Comparison of ENCODE assay signal across 20 cellular contexts in the genomic region with DNA sequence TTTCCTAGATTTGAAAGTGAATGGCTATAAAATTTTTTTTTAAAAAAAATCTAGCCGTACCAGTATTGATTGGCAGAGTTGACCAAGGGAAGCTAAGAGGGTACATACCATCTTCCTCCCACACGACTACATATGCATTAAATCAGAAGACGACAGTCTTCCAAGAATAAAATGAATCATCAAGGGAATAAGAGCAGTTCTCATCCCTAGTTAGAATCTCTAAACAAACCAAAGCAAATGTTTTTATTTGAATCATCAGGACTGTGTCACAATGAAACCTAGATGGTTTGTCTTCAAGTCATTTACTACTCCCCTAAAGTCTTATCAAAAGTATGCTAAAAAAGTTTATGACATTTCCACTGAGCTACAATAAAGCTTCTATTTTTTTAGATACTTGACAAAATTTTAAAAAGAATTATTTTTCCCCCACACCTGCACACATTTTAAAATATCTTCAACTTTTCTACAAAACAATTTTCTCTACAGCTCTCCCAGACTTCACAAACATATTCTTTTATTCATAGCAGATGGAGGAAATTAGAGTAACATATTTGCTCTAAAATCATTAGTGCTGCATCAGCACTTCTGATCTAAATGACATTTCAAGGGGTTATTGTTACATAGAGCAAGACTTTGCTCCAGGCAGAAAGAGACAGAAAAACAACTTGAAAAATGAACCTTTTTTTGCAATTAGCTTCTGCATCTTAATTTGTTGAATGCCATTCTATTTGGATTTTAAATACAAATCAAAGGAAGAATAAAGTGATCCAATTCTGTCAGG.
A peak's percentile ranks its signal among the peaks of the same experiment; 100 is the strongest.
DNase-seq lines count a peak whose midpoint lies in the region; ATAC-seq, FAIRE-seq and TF ChIP-seq lines count a peak whose summit lies in the region.
"Had no signal": no experiment of that assay in that cellular context is flagged by ENCODE, and none has a peak within 500 bp of the region (broad histone marks: within the 10 kb centered on the region; RNA-seq: fewer than 3 reads in every experiment).

No MANE protein-coding gene starts in this region.

- peaks cover 3% of the 10 kb centered on the region; the same call in 1 of the 2 replicates for H3K36me3 ChIP-seq in ACC112 (ENCODE audit: insufficient read depth, low read length)
- H3K36me3 ChIP-seq: colonic mucosa, heart right ventricle, pancreas, WERI-Rb-1 had no signal

- FAIRE-seq in islet of Langerhans (lab: Jason Lieb, UNC), result peak; percentile 62
- FAIRE-seq: pancreas had no signal

- H3K4me1 ChIP-seq in ACC112 (ENCODE audit: control insufficient read depth, insufficient read depth, low read length, unreplicated experiment), result peaks cover 21% of the 10 kb centered on the region
- H3K4me1 ChIP-seq: colonic mucosa, heart right ventricle, pancreas had no signal

- H3K4me3 ChIP-seq in ACC112 (ENCODE audit: low read depth, low read length) (no peak overlapping the region), astrocyte of the spinal cord (ENCODE audit: low read depth, low read length) (no peak overlapping the region)
- H3K4me3 ChIP-seq: colonic mucosa, heart right ventricle, pancreas had no signal

- TF ChIP-seq CTCF in astrocyte of the spinal cord (IDR thresholded peaks at IDR 0.05; ENCODE audit: low read depth, low read length) (no peak), RWPE1 (conservative IDR thresholded peaks at IDR 0.05; ENCODE audit: low read depth) (no peak)

- POLR2A ChIA-PET in RWPE1 (lab: Yijun Ruan, JAX; ENCODE audit: low non-redundant PET), result no interaction called here
- POLR2A ChIA-PET in naive thymus-derived CD8-positive, alpha-beta T cell (lab: Charles Lee), result no interaction called here

- no peaks in the 10 kb centered on the region for H3K27me3 Mint-ChIP-seq in naive thymus-derived CD8-positive, alpha-beta T cell

- in situ Hi-C loops in astrocyte of the spinal cord (cut with HindIII; ENCODE audit: low sequenced_read_pairs), result no loop called here

- no peaks in the 10 kb centered on the region for H3K9me3 Mint-ChIP-seq in naive thymus-derived CD8-positive, alpha-beta T cell
- H3K9me3 Mint-ChIP-seq: activated T-helper 17 cell treated with anti-CD3 and anti-CD28 coated beads, Interleukin-2, amount 50 U/mL, for 72 hours had no signal

- no peak overlapping the region for H3K4me3 Mint-ChIP-seq in naive thymus-derived CD8-positive, alpha-beta T cell
- H3K4me3 Mint-ChIP-seq: activated CD8-positive, alpha-beta T cell treated with anti-CD3 and anti-CD28 coated beads, Interleukin-2, amount 10 ng/mL, durations not matched to agents 7 days and 5 days; activated T-helper 17 cell treated with anti-CD3 and anti-CD28 coated beads, Interleukin-2, amount 50 U/mL, for 72 hours had no signal

- H3K27ac ChIP-seq in ACC112 (ENCODE audit: low read depth, low read length), result peak overlapping the region; percentile 31; the same call in 1 of the 2 replicates
- H3K27ac ChIP-seq in RWPE1, result no peak overlapping the region
- H3K27ac ChIP-seq: colonic mucosa, heart right ventricle, pancreas, WERI-Rb-1 had no signal

- no peaks in the 10 kb centered on the region for H3K27me3 ChIP-seq in ACC112 (ENCODE audit: insufficient read depth, low read length)
- H3K27me3 ChIP-seq: colonic mucosa, heart right ventricle, pancreas had no signal

- DNase-seq in GM04504 (ENCODE audit: low read depth) (peak; percentile 47), astrocyte of the spinal cord (ENCODE audit: low read depth, low spot score) (peak; percentile 35), RWPE1 (ENCODE audit: low spot score) (no peak)
- no peak for DNase-seq in naive thymus-derived CD8-positive, alpha-beta T cell
- DNase-seq: activated CD8-positive, alpha-beta T cell treated with anti-CD3 and anti-CD28 coated beads, Interleukin-2, amount 10 ng/mL, durations not matched to agents 7 days and 5 days; amygdala; C1 segment of cervical spinal cord; colonic mucosa; DND-41; heart right ventricle; left cardiac atrium; NCI-H2029 treated with DMSO at 0.1 percent for 48 hours; pancreas; stimulated activated naive CD4-positive, alpha-beta T cell treated with Interleukin-2 at 50 U/mL for 16 hours; WERI-Rb-1 had no signal

- CTCF ChIA-PET in RWPE1 (lab: Yijun Ruan, JAX), result interaction anchor here (0.6 kb wide), 2 partner anchors 336 to 584 kb away, joined by 3 to 4 read pairs; no protein-coding TSS in a partner anchor

- no peak for ATAC-seq in GM19328 (IDR thresholded peaks at IDR 0.05; ENCODE audit: unreplicated experiment)
- ATAC-seq in GM18870 (IDR thresholded peaks at IDR 0.05; ENCODE audit: unreplicated experiment), result no peak
- ATAC-seq in naive thymus-derived CD8-positive, alpha-beta T cell, result no peak
- ATAC-seq: activated CD8-positive, alpha-beta T cell treated with anti-CD3 and anti-CD28 coated beads, Interleukin-2, amount 10 ng/mL, durations not matched to agents 7 days and 5 days; activated T-helper 17 cell treated with anti-CD3 and anti-CD28 coated beads, Interleukin-2, amount 50 U/mL, for 72 hours; heart right ventricle; left cardiac atrium; pancreas had no signal

- no peaks in the 10 kb centered on the region for H3K36me3 Mint-ChIP-seq in naive thymus-derived CD8-positive, alpha-beta T cell

- no peak overlapping the region for H3K27ac Mint-ChIP-seq in naive thymus-derived CD8-positive, alpha-beta T cell
- H3K27ac Mint-ChIP-seq: activated CD8-positive, alpha-beta T cell treated with anti-CD3 and anti-CD28 coated beads, Interleukin-2, amount 10 ng/mL, durations not matched to agents 7 days and 5 days; activated T-helper 17 cell treated with anti-CD3 and anti-CD28 coated beads, Interleukin-2, amount 50 U/mL, for 72 hours had no signal

- H2AFZ ChIP-seq in ACC112 (ENCODE audit: low read length, unreplicated experiment), result no peak overlapping the region

- no peaks in the 10 kb centered on the region for H3K79me2 ChIP-seq in ACC112 (ENCODE audit: control insufficient read depth, insufficient read depth, low read length, unreplicated experiment)

- no peaks in the 10 kb centered on the region for H3K4me1 Mint-ChIP-seq in naive thymus-derived CD8-positive, alpha-beta T cell
- H3K4me1 Mint-ChIP-seq: activated T-helper 17 cell treated with anti-CD3 and anti-CD28 coated beads, Interleukin-2, amount 50 U/mL, for 72 hours had no signal

Comparison
In these comparisons a context has a peak if more than half of its experiments do, and no peak if none do; other contexts are left out.
1. DNase-seq: peak in GM04504 (single experiment) and astrocyte of the spinal cord (single experiment); none in RWPE1 (single experiment) and naive thymus-derived CD8-positive, alpha-beta T cell (0 of 10).